24 cellular contexts compared by ENCODE assay signal in the genomic region with DNA sequence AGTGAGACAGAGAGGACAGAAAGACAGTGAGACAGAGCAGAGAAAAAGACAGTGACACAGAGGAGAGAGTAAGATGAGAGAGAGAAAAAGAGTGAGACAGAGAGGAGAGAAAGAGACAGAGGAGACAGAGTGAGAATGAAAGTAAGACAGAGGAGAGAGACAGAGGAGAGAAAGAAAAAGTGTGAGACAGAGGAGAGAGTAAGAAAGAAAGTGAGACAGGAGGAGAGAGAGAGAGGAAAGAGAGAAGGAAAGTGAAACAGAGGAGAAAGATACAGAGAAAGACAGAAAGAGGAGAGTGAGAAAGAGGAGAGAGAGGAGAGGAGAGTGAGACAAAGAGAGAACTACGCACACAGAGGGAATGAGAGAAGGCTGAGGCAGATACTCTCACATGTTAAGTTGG.
"Had no signal": no experiment of that assay in that cellular context is flagged by ENCODE, and none has a peak within 500 bp of the region (broad histone marks: within the 10 kb centered on the region; RNA-seq: fewer than 3 reads in every experiment).

No MANE protein-coding gene starts in this region.

- H3K9me3 Mint-ChIP-seq: activated naive CD4-positive, alpha-beta T cell treated with anti-CD3 and anti-CD28 coated beads, Interleukin-2, amount 10 ng/mL, durations not matched to agents 7 days and 5 days; activated T-cell treated with anti-CD3 and anti-CD28 coated beads, Interleukin-2, amount 50 U/mL, for 4 hours; mesothelial cell of epicardium; naive B cell; neural crest cell had no signal

- H3K4me3 Mint-ChIP-seq: mesothelial cell of epicardium, naive B cell, neural crest cell had no signal

- H3K27ac ChIP-seq: epithelial cell of prostate, esophagus squamous epithelium, heart right ventricle, parathyroid adenoma, right atrium auricular region, SK-N-MC, thyroid gland had no signal

- H3K36me3 Mint-ChIP-seq: activated naive CD4-positive, alpha-beta T cell treated with anti-CD3 and anti-CD28 coated beads, Interleukin-2, amount 10 ng/mL, durations not matched to agents 7 days and 5 days; mesothelial cell of epicardium; naive B cell had no signal

- H3K27ac Mint-ChIP-seq: activated naive CD4-positive, alpha-beta T cell treated with anti-CD3 and anti-CD28 coated beads, Interleukin-2, amount 10 ng/mL, durations not matched to agents 7 days and 5 days; mesothelial cell of epicardium had no signal

- H3K4me1 ChIP-seq: heart right ventricle, parathyroid adenoma, right atrium auricular region, thyroid gland had no signal

- H3K4me1 Mint-ChIP-seq: mesothelial cell of epicardium, neural crest cell had no signal

- H3K4me3 ChIP-seq: esophagus squamous epithelium, heart right ventricle, right atrium auricular region, SK-N-MC, thyroid gland had no signal

- H3K9me3 ChIP-seq: esophagus squamous epithelium, heart right ventricle, right atrium auricular region, thyroid gland had no signal

- H3K27me3 Mint-ChIP-seq: activated naive CD4-positive, alpha-beta T cell treated with anti-CD3 and anti-CD28 coated beads, Interleukin-2, amount 10 ng/mL, durations not matched to agents 7 days and 5 days had no signal

- ATAC-seq: heart right ventricle had no signal

- DNase-seq: activated CD4-positive, alpha-beta T cell treated with anti-CD3 and anti-CD28 coated beads, Interleukin-2, amount 50 U/mL, for 1 hour; activated CD4-positive, CD25-positive, alpha-beta regulatory T cell treated with anti-CD3 and anti-CD28 coated beads, Interleukin-2, amount 50 U/mL, for 72 hours; activated CD8-positive, alpha-beta memory T cell treated with anti-CD3 and anti-CD28 coated beads, Interleukin-2, amount 50 U/mL, for 48 hours; activated naive CD4-positive, alpha-beta T cell treated with anti-CD3 and anti-CD28 coated beads, Interleukin-2, amount 10 ng/mL, durations not matched to agents 7 days and 5 days; activated T-cell treated with anti-CD3 and anti-CD28 coated beads, Interleukin-2, amount 50 U/mL, for 4 hours; anterior cingulate cortex; dermis blood vessel endothelial cell; effector CD4-positive, alpha-beta T cell; esophagus squamous epithelium; foreskin melanocyte; heart right ventricle; naive B cell; occipital lobe; stimulated activated naive CD4-positive, alpha-beta T cell treated with Interleukin-2 at 50 U/mL for 16 hours; substantia nigra; SW 1271; T-helper 2 cell; thyroid gland had no signal

- H3K79me2 ChIP-seq: parathyroid adenoma had no signal

- H3K27me3 ChIP-seq: esophagus squamous epithelium, heart right ventricle, right atrium auricular region, thyroid gland had no signal

- H3K36me3 ChIP-seq: esophagus squamous epithelium, heart right ventricle, right atrium auricular region, thyroid gland had no signal

- H3K9ac ChIP-seq: parathyroid adenoma had no signal

- H2AFZ ChIP-seq: parathyroid adenoma had no signal
